In genomic region chr17:57880086-57880456, GRCh38 we compare ENCODE assay signal across 12 cellular contexts. TPM values are rescaled to one million over a fixed set of nuclear protein-coding genes. Genes with fewer than 3 reads are reported as not detected.
A peak's percentile ranks its signal among the peaks of the same experiment; 100 is the strongest.
DNase-seq lines count a peak whose midpoint lies in the region; ATAC-seq and TF ChIP-seq lines count a peak whose summit lies in the region.
"Had no signal": no experiment of that assay in that cellular context is flagged by ENCODE, and none has a peak within 500 bp of the region (broad histone marks: within the 10 kb centered on the region; RNA-seq: fewer than 3 reads in every experiment).

No MANE protein-coding gene starts in this region.

- H3K4me3 ChIP-seq in muscle layer of duodenum (ENCODE audit: low read depth in 1 of 2, low read length in 2 of 2) (no peak overlapping the region), stomach (no peak overlapping the region)
- H3K4me3 ChIP-seq: tibial nerve had no signal

- TF ChIP-seq POLR2A in stomach (IDR thresholded peaks at IDR 0.05), result no peak

- H3K27ac ChIP-seq in muscle layer of duodenum (ENCODE audit: low read length) (peak overlapping the region; percentile 46), stomach (peak overlapping the region in 4 of 5 donors; percentile 67 to 90 (median 71))

- H3K27me3 Mint-ChIP-seq in activated naive CD8-positive, alpha-beta T cell treated with anti-CD3 and anti-CD28 coated beads, Interleukin-2, amount 10 ng/mL, durations not matched to agents 7 days and 5 days, result peaks cover 27% of the 10 kb centered on the region

- peak; percentile 30 for ATAC-seq in activated naive CD8-positive, alpha-beta T cell treated with anti-CD3 and anti-CD28 coated beads, Interleukin-2, amount 10 ng/mL, durations not matched to agents 7 days and 5 days (ENCODE audit: low read depth)
- ATAC-seq in HG03039 (IDR thresholded peaks at IDR 0.05; ENCODE audit: unreplicated experiment) (no peak), HG03342 (IDR thresholded peaks at IDR 0.05; ENCODE audit: unreplicated experiment) (no peak)
- ATAC-seq: sciatic nerve had no signal

- WGBS in stomach, 5 donors, result 58 to 82% (median 77%) methylated on average over 8 of the region's 8 CpGs

- TF ChIP-seq EP300 in stomach (IDR thresholded peaks at IDR 0.05), result no peak

- intact Hi-C loops in stomach (cut with DNase I; ENCODE audit: low total_unique reads), result no loop called here

- no peaks in the 10 kb centered on the region for H3K9me3 Mint-ChIP-seq in activated naive CD8-positive, alpha-beta T cell treated with anti-CD3 and anti-CD28 coated beads, Interleukin-2, amount 10 ng/mL, durations not matched to agents 7 days and 5 days
- H3K9me3 Mint-ChIP-seq: activated T-helper 2 cell treated with anti-CD3 and anti-CD28 coated beads, Interferon-gamma antibody, Interleukin-2, Interleukin-4, amounts not matched to agents 10 μg/mL and 5 μg/mL and 100 μg/mL, durations not matched to agents 14 hours and 24 hours and 36 hours had no signal

- POLR2A ChIA-PET in activated naive CD8-positive, alpha-beta T cell treated with anti-CD3 and anti-CD28 coated beads, Interleukin-2, amount 10 ng/mL, durations not matched to agents 7 days and 5 days (lab: Charles Lee), result no interaction called here

- DNase-seq in activated CD4-positive, alpha-beta T cell treated with anti-CD3 and anti-CD28 coated beads for 4 hours, result peak; percentile 29 to 35
- no peak for DNase-seq in activated CD4-positive, alpha-beta T cell treated with anti-CD3 and anti-CD28 coated beads, Interleukin-2, amount 50 U/mL, for 1 hour
- DNase-seq in activated naive CD8-positive, alpha-beta T cell treated with anti-CD3 and anti-CD28 coated beads, Interleukin-2, amount 10 ng/mL, durations not matched to agents 7 days and 5 days, result no peak
- DNase-seq in stomach (no peak), NCI-H187 (lab: John Stamatoyannopoulos, UW) (no peak)
- DNase-seq: EL had no signal

- no peak overlapping the region for H3K27ac Mint-ChIP-seq in activated naive CD8-positive, alpha-beta T cell treated with anti-CD3 and anti-CD28 coated beads, Interleukin-2, amount 10 ng/mL, durations not matched to agents 7 days and 5 days
- H3K27ac Mint-ChIP-seq: activated T-helper 2 cell treated with anti-CD3 and anti-CD28 coated beads, Interferon-gamma antibody, Interleukin-2, Interleukin-4, amounts not matched to agents 10 μg/mL and 5 μg/mL and 100 μg/mL, durations not matched to agents 14 hours and 24 hours and 36 hours had no signal

- peaks cover 18 to 60% of the 10 kb centered on the region in 2 donors for H3K4me1 ChIP-seq in muscle layer of duodenum (ENCODE audit: control insufficient read depth in 1 of 2, insufficient read depth in 2 of 2, low read length in 2 of 2)
- peaks cover 25 to 65% (median 46%) of the 10 kb centered on the region in 4 donors for H3K4me1 ChIP-seq in stomach

- no peak for TF ChIP-seq CTCF in stomach (IDR thresholded peaks at IDR 0.05)

- no peaks in the 10 kb centered on the region for H3K9me3 ChIP-seq in muscle layer of duodenum (ENCODE audit: control insufficient read depth in 1 of 2, low read length in 2 of 2)
- no peaks in the 10 kb centered on the region for H3K9me3 ChIP-seq in stomach
- H3K9me3 ChIP-seq: tibial nerve had no signal

- H3K36me3 ChIP-seq in muscle layer of duodenum (ENCODE audit: control insufficient read depth in 1 of 2, insufficient read depth in 2 of 2, low read length in 2 of 2) (peaks cover 22 to 31% of the 10 kb centered on the region in 2 donors), stomach (peaks cover 13 to 56% (median 55%) of the 10 kb centered on the region in 4 donors)

- H3K27me3 ChIP-seq in muscle layer of duodenum (ENCODE audit: low read depth, low read length) (no peaks in the 10 kb centered on the region), stomach (no peaks in the 10 kb centered on the region)
- H3K27me3 ChIP-seq: tibial nerve had no signal

- peaks cover 17% of the 10 kb centered on the region for H3K4me1 Mint-ChIP-seq in activated naive CD8-positive, alpha-beta T cell treated with anti-CD3 and anti-CD28 coated beads, Interleukin-2, amount 10 ng/mL, durations not matched to agents 7 days and 5 days

- no peaks in the 10 kb centered on the region for H3K36me3 Mint-ChIP-seq in activated naive CD8-positive, alpha-beta T cell treated with anti-CD3 and anti-CD28 coated beads, Interleukin-2, amount 10 ng/mL, durations not matched to agents 7 days and 5 days

- no peak overlapping the region for H3K4me3 Mint-ChIP-seq in activated naive CD8-positive, alpha-beta T cell treated with anti-CD3 and anti-CD28 coated beads, Interleukin-2, amount 10 ng/mL, durations not matched to agents 7 days and 5 days

RNA-seq across cellular contexts. Expression of gene MRPS23, which starts 30.2 kb away (rescaled TPM):
- total RNA-seq in activated naive CD8-positive, alpha-beta T cell treated with anti-CD3 and anti-CD28 coated beads, Interleukin-2, amount 10 ng/mL, durations not matched to agents 7 days and 5 days, result 10 to 100 TPM; 32.1 to 38.2 TPM
- total RNA-seq in stomach, result 10 to 100 TPM in 4 of 5 donors, not detected in 1; 12.6 to 26.8 (median 16.8) TPM
- polyA plus RNA-seq in stomach, result 10 to 100 TPM; 25.1 to 43.3 (median 34.2) TPM

Comparison
In these comparisons a context has a peak if more than half of its experiments do, and no peak if none do; other contexts are left out.
1. DNase-seq: peak in activated CD4-positive, alpha-beta T cell treated with anti-CD3 and anti-CD28 coated beads for 4 hours (2 of 2); none in activated CD4-positive, alpha-beta T cell treated with anti-CD3 and anti-CD28 coated beads, Interleukin-2, amount 50 U/mL, for 1 hour (single experiment), activated naive CD8-positive, alpha-beta T cell treated with anti-CD3 and anti-CD28 coated beads, Interleukin-2, amount 10 ng/mL, durations not matched to agents 7 days and 5 days (single experiment), stomach (single experiment) and NCI-H187 (0 of 2).